8 cellular contexts compared by ENCODE assay signal in genomic region chr2:230124792-230125452, GRCh38. TPM values are rescaled to one million over a fixed set of nuclear protein-coding genes. Genes with fewer than 3 reads are reported as not detected.
DNase-seq lines count a peak whose midpoint lies in the region; ATAC-seq and TF ChIP-seq lines count a peak whose summit lies in the region.
"Had no signal": no experiment of that assay in that cellular context is flagged by ENCODE, and none has a peak within 500 bp of the region (broad histone marks: within the 10 kb centered on the region; RNA-seq: fewer than 3 reads in every experiment).

No MANE protein-coding gene starts in this region.

- DNase-seq in adrenal gland = peak in 5 of 7 donors; percentile 30 to 63 (median 36)
- DNase-seq in substantia nigra (lab: John Stamatoyannopoulos, UW) = peak in 29 of 49 donors; percentile 1 to 57 (median 24)
- no peak for DNase-seq in activated gamma-delta T cell (lab: John Stamatoyannopoulos, UW)
- no peak for DNase-seq in HPDE6-E6E7 (ENCODE audit: extremely low spot score)
- DNase-seq: NCI-H1436 had no signal

- ATAC-seq in GM19463 (IDR thresholded peaks at IDR 0.05; ENCODE audit: unreplicated experiment) (peak; percentile 66), HG03565 (IDR thresholded peaks at IDR 0.05; ENCODE audit: unreplicated experiment) (peak; percentile 68), HG03439 (IDR thresholded peaks at IDR 0.05; ENCODE audit: unreplicated experiment) (no peak)

- H3K4me3 ChIP-seq in adrenal gland = no peak overlapping the region

- peaks cover 6 to 24% of the 10 kb centered on the region in 2 donors for H3K4me1 ChIP-seq in adrenal gland (replicated peaks in 1 of 2)

- TF ChIP-seq CTCF in adrenal gland (IDR thresholded peaks at IDR 0.05) = no peak

- TF ChIP-seq POLR2A in adrenal gland (IDR thresholded peaks at IDR 0.05) = no peak

- no peaks in the 10 kb centered on the region for H3K36me3 ChIP-seq in adrenal gland (replicated peaks in 1 of 2)

- intact Hi-C loops in adrenal gland (cut with DNase I) = no loop called here

- no peaks in the 10 kb centered on the region for H3K27me3 ChIP-seq in adrenal gland

- H3K27ac ChIP-seq in adrenal gland = no peak overlapping the region
- no peak overlapping the region for H3K27ac ChIP-seq in substantia nigra (ENCODE audit: low read depth, low read length, poor library complexity, severe bottlenecking)

- no peaks in the 10 kb centered on the region for H3K9me3 ChIP-seq in adrenal gland (replicated peaks in 1 of 3)

- WGBS in adrenal gland, 4 donors = 51 to 70% (median 61%) methylated on average over 10 of the region's 10 CpGs

RNA-seq across cellular contexts. Expression of gene SLC16A14, which starts 56.2 kb away (rescaled TPM):
- 10 to 100 TPM in 2 of 8 donors, 1 to 10 TPM in 6; 4.7 to 23.5 (median 7.7) TPM for total RNA-seq in adrenal gland
- 10 to 100 TPM in 1 of 3 donors, 1 to 10 TPM in 1, under 1 TPM in 1; 0.88 to 12.1 (median 4.3) TPM for polyA plus RNA-seq in adrenal gland

Comparison
In these comparisons a context has a peak if more than half of its experiments do, and no peak if none do; other contexts are left out.
1. DNase-seq: peak in adrenal gland (5 of 7) and substantia nigra (29 of 49); none in activated gamma-delta T cell (single experiment) and HPDE6-E6E7 (single experiment).